ENCODE assay signal across 8 cellular contexts in the genomic region with DNA sequence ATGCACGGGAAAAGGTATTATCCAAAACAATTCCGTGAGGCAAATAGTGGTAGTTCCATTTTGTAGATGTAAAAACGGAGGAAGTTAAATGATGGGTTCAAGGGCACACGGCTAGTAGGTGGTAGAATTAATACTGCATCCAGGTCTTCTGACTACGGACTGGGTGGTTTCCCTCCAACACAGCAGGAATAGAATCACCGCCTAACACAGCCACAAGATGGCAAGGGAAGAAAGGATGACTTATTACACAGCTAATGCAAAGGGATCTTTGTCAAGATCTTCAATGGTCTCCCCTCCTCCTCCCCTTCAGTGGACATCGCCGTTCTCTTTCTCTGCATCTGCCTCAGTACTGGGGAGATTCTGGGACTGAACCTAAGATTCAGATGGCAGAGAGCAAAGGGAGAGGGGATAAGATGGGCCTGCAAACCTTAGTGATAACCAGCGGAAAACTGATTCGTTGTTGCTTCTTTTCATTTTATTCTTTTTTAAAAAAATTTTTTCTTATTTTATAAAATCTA. TPM values are rescaled to one million over a fixed set of nuclear protein-coding genes. Genes with fewer than 3 reads are reported as not detected.
DNase-seq lines count a peak whose midpoint lies in the region; ATAC-seq, FAIRE-seq and TF ChIP-seq lines count a peak whose summit lies in the region.

No MANE protein-coding gene starts in this region.

- ATAC-seq in GM19397 (IDR thresholded peaks at IDR 0.05; ENCODE audit: unreplicated experiment) (peak; percentile 29), HG03521 (IDR thresholded peaks at IDR 0.05; ENCODE audit: unreplicated experiment) (peak; percentile 39)
- peak; percentile 79 for ATAC-seq in stimulated activated effector memory CD8-positive, alpha-beta T cell treated with anti-CD3 and anti-CD28 coated beads, Interleukin-12 subunit alpha, Interleukin-12 subunit beta, amount 100 ng/mL, for 72 hours

- peak overlapping the region; percentile 96 for H3K27ac Mint-ChIP-seq in stimulated activated effector memory CD8-positive, alpha-beta T cell treated with anti-CD3 and anti-CD28 coated beads, Interleukin-12 subunit alpha, Interleukin-12 subunit beta, amount 100 ng/mL, for 72 hours

- H3K9me3 ChIP-seq in PC-9 (ENCODE audit: insufficient read depth, low read depth): no peaks in the 10 kb centered on the region

- H3K79me2 ChIP-seq in PC-9 (ENCODE audit: low read depth): peaks cover 32% of the 10 kb centered on the region

- TSS peak; percentile 76 for BruUV-seq in PC-9 (replicated peaks; lab: Mats Ljungman, UMichigan)

- peak overlapping the region; percentile 96 for H2AFZ ChIP-seq in PC-9

- H3K9me3 Mint-ChIP-seq in stimulated activated effector memory CD8-positive, alpha-beta T cell treated with anti-CD3 and anti-CD28 coated beads, Interleukin-12 subunit alpha, Interleukin-12 subunit beta, amount 100 ng/mL, for 72 hours: no peaks in the 10 kb centered on the region

- DNase-seq in DMS 273 (lab: John Stamatoyannopoulos, UW; ENCODE audit: unreplicated experiment): peak; percentile 70
- DNase-seq in PC-9: peak in 1 of 2 experiments; percentile 8
- peak; percentile 41 for DNase-seq in bronchial epithelial cell (ENCODE audit: low read depth)
- DNase-seq in stimulated activated effector memory CD8-positive, alpha-beta T cell treated with anti-CD3 and anti-CD28 coated beads, Interleukin-12 subunit alpha, Interleukin-12 subunit beta, amount 100 ng/mL, for 72 hours (ENCODE audit: low spot score in 2 of 2): peak in 1 of 2 donors; percentile 54
- no peak for DNase-seq in posterior cingulate gyrus

- POLR2A ChIA-PET in PC-9 (lab: Charles Lee; ENCODE audit: unreplicated experiment): no interaction called here

- no peaks in the 10 kb centered on the region for H3K9me2 ChIP-seq in PC-9 (ENCODE audit: insufficient read depth)

- H3K4me1 ChIP-seq in PC-9 (replicated peaks; ENCODE audit: insufficient read depth): peaks cover 22% of the 10 kb centered on the region; the same call in 1 of the 2 replicates

- peak overlapping the region; percentile 96 for H3K4me2 ChIP-seq in PC-9

- no peak overlapping the region for H3K27ac ChIP-seq in PC-9
- peak overlapping the region; percentile 47 for H3K27ac ChIP-seq in layer of hippocampus (ENCODE audit: low read depth, low read length)

- no peak; the same call in 1 of the 2 replicates for TF ChIP-seq CTCF in PC-9 (conservative IDR thresholded peaks at IDR 0.05)
- peak; percentile 11 for TF ChIP-seq CTCF in bronchial epithelial cell (IDR thresholded peaks at IDR 0.05; ENCODE audit: insufficient read depth, low read length, severe bottlenecking)

- no peaks in the 10 kb centered on the region; the same call in 1 of the 2 replicates for H4K20me1 ChIP-seq in PC-9 (ENCODE audit: insufficient read depth)

- CTCF ChIA-PET in PC-9 (lab: Charles Lee): interaction anchor here (0.7 kb wide), 2 partner anchors 204 to 535 kb away, joined by 3 to 10 read pairs; no protein-coding TSS in a partner anchor

- H3K36me3 ChIP-seq in PC-9 (ENCODE audit: low read depth) (peaks cover 13% of the 10 kb centered on the region), bronchial epithelial cell (ENCODE audit: control insufficient read depth, insufficient read depth, low read length) (no peaks in the 10 kb centered on the region)

- H3F3A ChIP-seq in PC-9 (ENCODE audit: insufficient read depth, low read depth): peaks cover 4% of the 10 kb centered on the region

- H3K27me3 ChIP-seq in PC-9 (ENCODE audit: insufficient read depth, low read depth): no peaks in the 10 kb centered on the region
- no peaks in the 10 kb centered on the region for H3K27me3 ChIP-seq in bronchial epithelial cell (ENCODE audit: control insufficient read depth, insufficient read depth, low read length)
- no peaks in the 10 kb centered on the region for H3K27me3 ChIP-seq in layer of hippocampus (ENCODE audit: control insufficient read depth, insufficient read depth, low read length)

- peak overlapping the region; percentile 86 for H3K4me3 Mint-ChIP-seq in stimulated activated effector memory CD8-positive, alpha-beta T cell treated with anti-CD3 and anti-CD28 coated beads, Interleukin-12 subunit alpha, Interleukin-12 subunit beta, amount 100 ng/mL, for 72 hours

- FAIRE-seq in bronchial epithelial cell (lab: Jason Lieb, UNC): no peak

- H3K36me3 Mint-ChIP-seq in stimulated activated effector memory CD8-positive, alpha-beta T cell treated with anti-CD3 and anti-CD28 coated beads, Interleukin-12 subunit alpha, Interleukin-12 subunit beta, amount 100 ng/mL, for 72 hours: peaks cover 52% of the 10 kb centered on the region

- H3K4me3 ChIP-seq in PC-9: peak overlapping the region; percentile 95
- H3K4me3 ChIP-seq in bronchial epithelial cell (ENCODE audit: low read depth, low read length): peak overlapping the region; percentile 89

- H3K4me1 Mint-ChIP-seq in stimulated activated effector memory CD8-positive, alpha-beta T cell treated with anti-CD3 and anti-CD28 coated beads, Interleukin-12 subunit alpha, Interleukin-12 subunit beta, amount 100 ng/mL, for 72 hours: peaks cover 37% of the 10 kb centered on the region

- intact Hi-C loops in PC-9 (cut with micrococcal nuclease; ENCODE audit: unreplicated experiment): loop anchor here (2.0 to 10.0 kb wide), 4 partner anchors 142 to 938 kb away; a partner anchor contains a TSS
- intact Hi-C loops in posterior cingulate gyrus (cut with DNase I): loop anchor here (5.0 to 10.0 kb wide), 3 partner anchors 85 to 262 kb away; a partner anchor contains a TSS

RNA-seq across cellular contexts. Expression of a gene that starts 0.6 kb away (rescaled TPM):
- total RNA-seq in PC-9 (2021) (42.2 and 52.2 TPM in 2 replicates), bronchial epithelial cell (12.4 and 14.2 TPM in 2 replicates)

Comparison
In these comparisons a context has a peak if more than half of its experiments do, and no peak if none do; other contexts are left out.
1. DNase-seq: peak in DMS 273 (single experiment) and bronchial epithelial cell (single experiment); none in posterior cingulate gyrus (0 of 10).
2. ATAC-seq: peak in every context shown above with its lines; median percentile 79 in stimulated activated effector memory CD8-positive, alpha-beta T cell treated with anti-CD3 and anti-CD28 coated beads, Interleukin-12 subunit alpha, Interleukin-12 subunit beta, amount 100 ng/mL, for 72 hours; 39 in HG03521; 29 in GM19397.